In the genomic region with DNA sequence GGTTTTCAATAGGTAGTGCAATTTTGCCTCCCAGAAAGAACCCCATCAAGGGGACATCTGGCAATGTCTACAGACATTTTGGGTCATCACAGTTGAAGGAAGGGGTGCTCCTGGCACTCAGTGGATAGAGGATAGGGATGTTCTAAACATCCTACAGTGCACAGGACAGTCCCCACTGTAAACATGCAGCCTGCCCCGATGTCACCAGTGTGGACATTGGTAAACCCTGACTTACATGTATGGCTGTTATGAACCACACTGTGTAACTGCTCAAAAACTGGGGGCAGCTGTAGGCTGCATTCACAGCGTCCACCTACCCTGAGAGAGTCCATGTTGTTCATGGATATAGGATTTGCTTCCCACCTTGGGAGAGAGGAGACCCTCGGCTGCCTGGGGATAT, we compare ENCODE assay signal across 7 cellular contexts.
"Had no signal": no experiment of that assay in that cellular context is flagged by ENCODE, and none has a peak within 500 bp of the region (broad histone marks: within the 10 kb centered on the region; RNA-seq: fewer than 3 reads in every experiment).

No MANE protein-coding gene starts in this region.

- FAIRE-seq: H1, H54, K562 had no signal

- H3K4me1 Mint-ChIP-seq: GM23338, H9 had no signal

- DNase-seq: H9, HCEC 1CT, IMR-90 had no signal

- H3K4me3 Mint-ChIP-seq: GM23338, H9 had no signal

- H3K9me3 Mint-ChIP-seq: GM23338, H9 had no signal

- ATAC-seq: GM23338, K562 had no signal

- H3K27ac Mint-ChIP-seq: GM23338, H9 had no signal

- H3K4me3 ChIP-seq: GM23338, K562 had no signal
